Comparison of ENCODE assay signal across 1 cellular context in the genomic region with DNA sequence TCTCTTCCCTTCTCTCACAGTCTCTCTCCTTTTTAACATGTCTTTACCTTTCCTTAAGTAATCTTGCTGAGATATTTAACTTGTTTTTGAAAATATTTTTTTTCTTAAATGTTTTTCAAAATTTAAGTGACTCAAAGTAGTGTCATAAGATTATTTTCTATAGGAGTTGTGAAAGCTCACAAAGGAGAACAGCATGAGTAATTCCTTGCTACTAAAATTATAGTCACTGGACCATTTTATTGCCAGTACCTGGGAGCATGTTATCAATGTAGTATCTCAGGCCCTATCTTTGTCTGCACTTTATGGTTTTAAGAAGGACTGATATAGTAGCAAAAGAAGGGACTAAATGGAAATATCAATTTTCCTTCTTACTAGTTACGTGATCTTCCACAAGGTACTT.
TF ChIP-seq lines count a peak whose summit lies in the region.

No MANE protein-coding gene starts in this region.

TF ChIP-seq in H1, 55 proteins besides CTCF, POLR2A, EP300 and RAD21:
- TF ChIP-seq FOSL1 (IDR thresholded peaks at IDR 0.05; ENCODE audit: insufficient read depth, low read depth, low read length) = no peak
- TF ChIP-seq, protein P1, sequence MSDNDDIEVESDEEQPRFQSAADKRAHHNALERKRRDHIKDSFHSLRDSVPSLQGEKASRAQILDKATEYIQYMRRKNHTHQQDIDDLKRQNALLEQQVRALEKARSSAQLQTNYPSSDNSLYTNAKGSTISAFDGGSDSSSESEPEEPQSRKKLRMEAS (IDR thresholded peaks at IDR 0.05) = no peak
- no peak for TF ChIP-seq TBP (IDR thresholded peaks at IDR 0.05; ENCODE audit: low read depth, low read length)
- no peak for TF ChIP-seq CBX5 (IDR thresholded peaks at IDR 0.05; ENCODE audit: low read depth, low read length)
- TF ChIP-seq JUN (IDR thresholded peaks at IDR 0.05; ENCODE audit: low read depth, low read length) = no peak
- TF ChIP-seq, protein P2, sequence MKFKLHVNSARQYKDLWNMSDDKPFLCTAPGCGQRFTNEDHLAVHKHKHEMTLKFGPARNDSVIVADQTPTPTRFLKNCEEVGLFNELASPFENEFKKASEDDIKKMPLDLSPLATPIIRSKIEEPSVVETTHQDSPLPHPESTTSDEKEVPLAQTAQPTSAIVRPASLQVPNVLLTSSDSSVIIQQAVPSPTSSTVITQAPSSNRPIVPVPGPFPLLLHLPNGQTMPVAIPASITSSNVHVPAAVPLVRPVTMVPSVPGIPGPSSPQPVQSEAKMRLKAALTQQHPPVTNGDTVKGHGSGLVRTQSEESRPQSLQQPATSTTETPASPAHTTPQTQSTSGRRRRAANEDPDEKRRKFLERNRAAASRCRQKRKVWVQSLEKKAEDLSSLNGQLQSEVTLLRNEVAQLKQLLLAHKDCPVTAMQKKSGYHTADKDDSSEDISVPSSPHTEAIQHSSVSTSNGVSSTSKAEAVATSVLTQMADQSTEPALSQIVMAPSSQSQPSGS (IDR thresholded peaks at IDR 0.05; ENCODE audit: low read length) = no peak
- TF ChIP-seq RBBP5 (IDR thresholded peaks at IDR 0.05; ENCODE audit: borderline replicate concordance, low read depth, low read length) = no peak
- TF ChIP-seq ASH2L (IDR thresholded peaks at IDR 0.05; ENCODE audit: low read length) = no peak
- TF ChIP-seq POLR2AphosphoS5 (IDR thresholded peaks at IDR 0.05; ENCODE audit: low read depth, low read length) = no peak
- TF ChIP-seq HDAC2 (IDR thresholded peaks at IDR 0.05; ENCODE audit: borderline replicate concordance in 1 of 2, low read depth in 2 of 2, low read length in 2 of 2) = no peak
- TF ChIP-seq BRCA1 (IDR thresholded peaks at IDR 0.05; ENCODE audit: low read depth, low read length) = no peak
- no peak for TF ChIP-seq TAF1 (IDR thresholded peaks at IDR 0.05; ENCODE audit: low read depth, low read length)
